Comparison of ENCODE assay signal across 29 cellular contexts in genomic region chr10:125266966-125267365, GRCh38.
"Had no signal": no experiment of that assay in that cellular context is flagged by ENCODE, and none has a peak within 500 bp of the region (broad histone marks: within the 10 kb centered on the region; RNA-seq: fewer than 3 reads in every experiment).

No MANE protein-coding gene starts in this region.

- DNase-seq: stimulated activated CD4-positive, alpha-beta T cell treated with anti-CD3 and anti-CD28 coated beads, Interleukin-2, amount 100 ng/mL, for 48 hours; stimulated activated CD4-positive, alpha-beta T cell treated with anti-CD3 and anti-CD28 coated beads, Interleukin-4, amount 100 ng/mL, for 1 hour; stimulated activated CD4-positive, alpha-beta T cell treated with anti-CD3 and anti-CD28 coated beads, Interleukin-4, amount 100 ng/mL, for 24 hours; stimulated activated CD4-positive, alpha-beta T cell treated with anti-CD3 and anti-CD28 coated beads, Interleukin-4, amount 100 ng/mL, for 4 hours; stimulated activated CD8-positive, alpha-beta memory T cell treated with anti-CD3 and anti-CD28 coated beads, Interleukin-4, amount 100 ng/mL, for 48 hours; stimulated activated naive B cell treated with anti-CD40 and anti-IgM and Interleukin-4, amounts not matched to agents 10 μg/mL and 1 μg/mL and 100 μg/mL, for 72 hours; stimulated activated naive CD4-positive, alpha-beta T cell; stimulated activated naive CD4-positive, alpha-beta T cell treated with Interleukin-2 at 50 U/mL for 16 hours; stimulated activated naive CD8-positive, alpha-beta T cell treated with anti-CD3 and anti-CD28 coated beads, Interleukin-15, amount 100 ng/mL, for 72 hours; stimulated activated naive CD8-positive, alpha-beta T cell treated with anti-CD3 and anti-CD28 coated beads, Interleukin-15, Interleukin-2, amounts not matched to agents 100 U/mL and 50 U/mL, for 24 hours; stomach; substantia nigra; testis; thyroid gland; tibial artery; transverse colon; trophoblast cell; upper lobe of left lung; upper lobe of right lung; uterus had no signal

- H3K4me1 ChIP-seq: stomach, suprapubic skin, testis, thyroid gland, tibial artery, tibial nerve, transverse colon, upper lobe of left lung, upper lobe of right lung, uterus, vagina had no signal

- H3K9me3 Mint-ChIP-seq: stimulated activated effector memory CD8-positive, alpha-beta T cell treated with anti-CD3 and anti-CD28 coated beads, Interleukin-12 subunit alpha, Interleukin-12 subunit beta, amount 100 ng/mL, for 72 hours; type B pancreatic cell had no signal

- ATAC-seq: stimulated activated effector memory CD8-positive, alpha-beta T cell treated with anti-CD3 and anti-CD28 coated beads, Interleukin-12 subunit alpha, Interleukin-12 subunit beta, amount 100 ng/mL, for 72 hours; stimulated activated memory B cell treated with anti-CD40 and anti-IgM and Interleukin-4, amounts not matched to agents 10 μg/mL and 1 μg/mL and 100 μg/mL, for 72 hours; stimulated activated naive B cell treated with anti-CD40 and anti-IgM and Interleukin-4, amounts not matched to agents 10 μg/mL and 1 μg/mL and 100 μg/mL, for 72 hours; stimulated activated naive CD8-positive, alpha-beta T cell treated with anti-CD3 and anti-CD28 coated beads, Interleukin-15, amount 100 ng/mL, for 72 hours; stimulated activated naive CD8-positive, alpha-beta T cell treated with anti-CD3 and anti-CD28 coated beads, Interleukin-15, Interleukin-2, amounts not matched to agents 100 U/mL and 50 U/mL, for 24 hours; upper lobe of right lung had no signal

- H3K9me3 ChIP-seq: stomach, suprapubic skin, testis, thoracic aorta, thyroid gland, tibial artery, tibial nerve, transverse colon, upper lobe of left lung, upper lobe of right lung, uterus, vagina had no signal

- H3K4me3 Mint-ChIP-seq: stimulated activated effector memory CD8-positive, alpha-beta T cell treated with anti-CD3 and anti-CD28 coated beads, Interleukin-12 subunit alpha, Interleukin-12 subunit beta, amount 100 ng/mL, for 72 hours; stimulated activated memory B cell treated with anti-CD40 and anti-IgM and Interleukin-4, amounts not matched to agents 10 μg/mL and 1 μg/mL and 100 μg/mL, for 72 hours; stimulated activated naive B cell treated with anti-CD40 and anti-IgM and Interleukin-4, amounts not matched to agents 10 μg/mL and 1 μg/mL and 100 μg/mL, for 72 hours; stimulated activated naive CD8-positive, alpha-beta T cell treated with anti-CD3 and anti-CD28 coated beads, Interleukin-15, amount 100 ng/mL, for 72 hours; stimulated activated naive CD8-positive, alpha-beta T cell treated with anti-CD3 and anti-CD28 coated beads, Interleukin-15, Interleukin-2, amounts not matched to agents 100 ng/mL and 50 ng/mL, for 24 hours; type B pancreatic cell had no signal

- H3K27ac ChIP-seq: stomach, suprapubic skin, testis, thoracic aorta, thyroid gland, tibial artery, tibial nerve, transverse colon, upper lobe of left lung, upper lobe of right lung, uterus, vagina had no signal

- FAIRE-seq: urothelium cell line had no signal

- H3K4me3 ChIP-seq: stomach, suprapubic skin, testis, thoracic aorta, thyroid gland, tibial artery, tibial nerve, transverse colon, upper lobe of left lung, upper lobe of right lung, uterus, vagina had no signal

- H3K27ac Mint-ChIP-seq: stimulated activated effector memory CD8-positive, alpha-beta T cell treated with anti-CD3 and anti-CD28 coated beads, Interleukin-12 subunit alpha, Interleukin-12 subunit beta, amount 100 ng/mL, for 72 hours; stimulated activated memory B cell treated with anti-CD40 and anti-IgM and Interleukin-4, amounts not matched to agents 10 μg/mL and 1 μg/mL and 100 μg/mL, for 72 hours; stimulated activated naive B cell treated with anti-CD40 and anti-IgM and Interleukin-4, amounts not matched to agents 10 μg/mL and 1 μg/mL and 100 μg/mL, for 72 hours; stimulated activated naive CD8-positive, alpha-beta T cell treated with anti-CD3 and anti-CD28 coated beads, Interleukin-15, amount 100 ng/mL, for 72 hours; stimulated activated naive CD8-positive, alpha-beta T cell treated with anti-CD3 and anti-CD28 coated beads, Interleukin-15, Interleukin-2, amounts not matched to agents 100 ng/mL and 50 ng/mL, for 24 hours; type B pancreatic cell had no signal

- H3K27me3 ChIP-seq: stomach, suprapubic skin, testis, thyroid gland, tibial nerve, transverse colon, upper lobe of left lung, upper lobe of right lung, uterus, vagina had no signal

- H3K36me3 Mint-ChIP-seq: stimulated activated effector memory CD8-positive, alpha-beta T cell treated with anti-CD3 and anti-CD28 coated beads, Interleukin-12 subunit alpha, Interleukin-12 subunit beta, amount 100 ng/mL, for 72 hours; stimulated activated memory B cell treated with anti-CD40 and anti-IgM and Interleukin-4, amounts not matched to agents 10 μg/mL and 1 μg/mL and 100 μg/mL, for 72 hours; type B pancreatic cell had no signal

- H3K36me3 ChIP-seq: stomach, suprapubic skin, thoracic aorta, thyroid gland, tibial artery, tibial nerve, transverse colon, upper lobe of left lung, upper lobe of right lung, uterus, vagina had no signal

- H3K4me1 Mint-ChIP-seq: stimulated activated effector memory CD8-positive, alpha-beta T cell treated with anti-CD3 and anti-CD28 coated beads, Interleukin-12 subunit alpha, Interleukin-12 subunit beta, amount 100 ng/mL, for 72 hours; stimulated activated memory B cell treated with anti-CD40 and anti-IgM and Interleukin-4, amounts not matched to agents 10 μg/mL and 1 μg/mL and 100 μg/mL, for 72 hours had no signal
